Comparison of ENCODE assay signal across 8 cellular contexts in genomic region chr6:72411872-72412708, GRCh38.
DNase-seq lines count a peak whose midpoint lies in the region; ATAC-seq, FAIRE-seq and TF ChIP-seq lines count a peak whose summit lies in the region.

No MANE protein-coding gene starts in this region.

- WGBS in transverse colon (ENCODE audit: low coverage in 1 of 2), 2 donors = 2 to 7% methylated on average over 7 of the region's 7 CpGs

- H3K9ac ChIP-seq in HCT116 (ENCODE audit: low read length) (no peak overlapping the region), MM.1S (ENCODE audit: low read length) (no peak overlapping the region)

- TF ChIP-seq RAD21 in HCT116 (IDR thresholded peaks at IDR 0.05; ENCODE audit: low read depth) = peak; percentile 96

- peak; percentile 87 for ATAC-seq in HCT116

- intact Hi-C loops in HCT116 (cut with micrococcal nuclease) (loop anchor here (1.0 to 10.0 kb wide), 6 partner anchors 170 to 914 kb away; no protein-coding TSS in a partner anchor), transverse colon (cut with DNase I; ENCODE audit: low total_unique reads) (loop anchor here (10.0 kb wide), 1 partner anchor 723 kb away; no protein-coding TSS in a partner anchor)

- no peaks in the 10 kb centered on the region for H3K9me2 ChIP-seq in HCT116 (ENCODE audit: insufficient read depth)
- H3K9me2 ChIP-seq in MM.1S (replicated peaks; ENCODE audit: insufficient read depth, low read length) = no peaks in the 10 kb centered on the region

- no peaks in the 10 kb centered on the region for H3K36me3 Mint-ChIP-seq in osteocyte (ENCODE audit: unreplicated experiment)

- no peaks in the 10 kb centered on the region for H3K9me3 Mint-ChIP-seq in osteocyte (ENCODE audit: unreplicated experiment)

- H3K79me2 ChIP-seq in HCT116 (ENCODE audit: insufficient read depth, low read length) = no peaks in the 10 kb centered on the region
- H3K79me2 ChIP-seq in MM.1S (ENCODE audit: low read length) = no peaks in the 10 kb centered on the region

- peak; percentile 82 for FAIRE-seq in frontal cortex (lab: Jason Lieb, UNC)

- H3K4me2 ChIP-seq in HCT116 (ENCODE audit: low read length) = no peak overlapping the region
- H3K4me2 ChIP-seq in MM.1S (ENCODE audit: low read depth, low read length) = no peak overlapping the region

- H3K27ac Mint-ChIP-seq in osteocyte (ENCODE audit: unreplicated experiment) = no peak overlapping the region

- CTCF ChIA-PET in HCT116 (lab: Charles Lee) = interaction anchor here (0.7 to 2.3 kb wide), 18 partner anchors 9 to 1101 kb away, joined by 3 to 33 read pairs (median 4); no protein-coding TSS in a partner anchor

- TF ChIP-seq EP300 in transverse colon (IDR thresholded peaks at IDR 0.05; ENCODE audit: low read depth) = no peak

- H3K4me3 Mint-ChIP-seq in osteocyte (ENCODE audit: unreplicated experiment) = no peak overlapping the region

- H4K20me1 ChIP-seq in HCT116 (ENCODE audit: insufficient read depth) = no peaks in the 10 kb centered on the region; the same call in 1 of the 2 replicates
- H4K20me1 ChIP-seq in MM.1S (ENCODE audit: insufficient read depth, low read length) = no peaks in the 10 kb centered on the region

- H3K9me3 ChIP-seq in HCT116 (ENCODE audit: control insufficient read depth in 1 of 2, insufficient read depth in 1 of 2, low read depth in 1 of 2, low read length in 2 of 2) (no peaks in the 10 kb centered on the region), MM.1S (replicated peaks; ENCODE audit: insufficient read depth, low read length) (no peaks in the 10 kb centered on the region), transverse colon (no peaks in the 10 kb centered on the region)

- in situ Hi-C loops in transverse colon (cut with MboI; ENCODE audit: low pct_ligation_motif_present in 1 of 4, low pct_unique_long_range_greater_than_20kb in 1 of 4, low sequenced_read_pairs in 3 of 4) = loop anchor here (10.0 to 25.0 kb wide), 4 partner anchors 713 to 925 kb away; no protein-coding TSS in a partner anchor

- BruUV-seq in HCT116 (replicated peaks; lab: Mats Ljungman, UMichigan) = no TSS peak

- H3K36me3 ChIP-seq in HCT116 (ENCODE audit: control insufficient read depth in 1 of 2, insufficient read depth in 2 of 2, low read length in 2 of 2) = no peaks in the 10 kb centered on the region
- no peaks in the 10 kb centered on the region for H3K36me3 ChIP-seq in MM.1S (replicated peaks; ENCODE audit: insufficient read depth, low read length)
- H3K36me3 ChIP-seq in transverse colon = no peaks in the 10 kb centered on the region

- POLR2A ChIA-PET in HCT116 (lab: Charles Lee) = no interaction called here

- no peaks in the 10 kb centered on the region for H3F3A ChIP-seq in MM.1S (ENCODE audit: insufficient read depth, low read length)

- H3K27me3 Mint-ChIP-seq in osteocyte (ENCODE audit: unreplicated experiment) = no peaks in the 10 kb centered on the region

- no peak overlapping the region for H2AFZ ChIP-seq in HCT116 (ENCODE audit: low read depth, low read length, poor library complexity, severe bottlenecking)
- no peak overlapping the region for H2AFZ ChIP-seq in MM.1S (ENCODE audit: low read length)

- RAD21 ChIA-PET in HCT116 (lab: Charles Lee; ENCODE audit: low non-redundant PET in 1 of 2, low total read pairs in 2 of 2, uncharacterized antibody in 2 of 2, unreplicated experiment in 2 of 2) = interaction anchor here in 1 of 2 experiments (1.3 kb wide), 1 partner anchor 168 kb away, joined by 3 read pairs; no protein-coding TSS in a partner anchor

- H3K4me3 ChIP-seq in HCT116 (replicated peaks in 1 of 2; ENCODE audit: low read depth in 1 of 2, low read length in 2 of 2) = no peak overlapping the region
- H3K4me3 ChIP-seq in MM.1S (ENCODE audit: low read length) = no peak overlapping the region
- H3K4me3 ChIP-seq in transverse colon = no peak overlapping the region

- H3K4me1 Mint-ChIP-seq in osteocyte (ENCODE audit: unreplicated experiment) = peaks cover 3% of the 10 kb centered on the region

- H3K4me1 ChIP-seq in HCT116 (ENCODE audit: control insufficient read depth in 1 of 2, insufficient read depth in 2 of 2, low read length in 2 of 2) = no peaks in the 10 kb centered on the region
- peaks cover under 1% of the 10 kb centered on the region for H3K4me1 ChIP-seq in MM.1S (ENCODE audit: low read length)
- no peaks in the 10 kb centered on the region for H3K4me1 ChIP-seq in transverse colon

- TF ChIP-seq CTCF in HCT116 (IDR thresholded peaks at IDR 0.05 in 2 of 3, conservative IDR thresholded peaks at IDR 0.05 in 1 of 3; ENCODE audit: borderline replicate concordance in 1 of 3, insufficient read depth in 1 of 3, low read depth in 2 of 3, low read length in 2 of 3) (peak; percentile 99 to 100 (median 100)), MM.1S (IDR thresholded peaks at IDR 0.05; ENCODE audit: low read length) (peak; percentile 100), osteocyte (IDR thresholded peaks at IDR 0.05) (peak; percentile 100), transverse colon (IDR thresholded peaks at IDR 0.05) (peak in 4 of 5 experiments; percentile 99 to 100 (median 100))

- DNase-seq in GM04504 (ENCODE audit: low read depth) = peak; percentile 49
- peak; percentile 54 for DNase-seq in HCT116 (ENCODE audit: low read depth, low spot score)
- DNase-seq in MM.1S = peak; percentile 66
- DNase-seq in SHP77 (lab: John Stamatoyannopoulos, UW) = peak; percentile 37 to 52
- peak; percentile 51 for DNase-seq in activated T-helper 9 cell treated with anti-CD3 and anti-CD28 coated beads, Interleukin-2, amount 50 U/mL, for 16 hours (ENCODE audit: low read depth)
- peak; percentile 44 to 66 for DNase-seq in frontal cortex (ENCODE audit: low spot score in 2 of 2)
- peak; percentile 94 for DNase-seq in osteocyte (ENCODE audit: extremely low spot score, unreplicated experiment)
- peak; percentile 72 for DNase-seq in transverse colon

- TF ChIP-seq POLR2A in HCT116 (IDR thresholded peaks at IDR 0.05; ENCODE audit: borderline replicate concordance, extremely low read depth, insufficient read depth, insufficient read length) (no peak), transverse colon (IDR thresholded peaks at IDR 0.05) (no peak)

- H3K27ac ChIP-seq in HCT116 (ENCODE audit: low read depth, low read length) (no peak overlapping the region), MM.1S (ENCODE audit: low read length) (no peak overlapping the region), transverse colon (no peak overlapping the region)

- H3K27me3 ChIP-seq in HCT116 (ENCODE audit: insufficient read depth, low read length) (peaks cover 26% of the 10 kb centered on the region), MM.1S (replicated peaks; ENCODE audit: insufficient read depth, low read length) (no peaks in the 10 kb centered on the region), transverse colon (no peaks in the 10 kb centered on the region)

TF ChIP-seq in HCT116, 20 proteins besides CTCF, POLR2A, EP300 and RAD21:
- peak; percentile 29 for TF ChIP-seq YY1 (IDR thresholded peaks at IDR 0.05; ENCODE audit: extremely low read depth, insufficient replicate concordance, low read depth, low read length)
- peak; percentile 54; the same call in 1 of the 2 replicates for TF ChIP-seq CBX3 (IDR thresholded peaks at IDR 0.05; ENCODE audit: low read depth)
- TF ChIP-seq TCF7L2 (IDR thresholded peaks at IDR 0.05; ENCODE audit: borderline replicate concordance, extremely low read depth, insufficient read depth, insufficient read length) = no peak
